ENCODE assay signal across 1 cellular context in genomic region chr17:78962345-78962983, GRCh38.
TF ChIP-seq lines count a peak whose summit lies in the region.

No MANE protein-coding gene starts in this region.

TF ChIP-seq in GM12878, 131 proteins besides CTCF, POLR2A, EP300 and RAD21:
- TF ChIP-seq BCL3 (IDR thresholded peaks at IDR 0.05; ENCODE audit: borderline replicate concordance, insufficient read depth, low read depth, low read length, poor library complexity, severe bottlenecking) (peak; percentile 66), SREBF2 (IDR thresholded peaks at IDR 0.05; ENCODE audit: low read length) (no peak)
